ENCODE assay signal across 1 cellular context in genomic region chr15:88491158-88491557, GRCh38.
TF ChIP-seq lines count a peak whose summit lies in the region.

No MANE protein-coding gene starts in this region.

TF ChIP-seq in H1, 55 proteins besides CTCF, POLR2A, EP300 and RAD21:
- no peak for TF ChIP-seq KDM1A (IDR thresholded peaks at IDR 0.05; ENCODE audit: borderline replicate concordance, low read length)
- no peak for TF ChIP-seq CHD2 (IDR thresholded peaks at IDR 0.05; ENCODE audit: low read length)
- no peak for TF ChIP-seq SIRT6 (IDR thresholded peaks at IDR 0.05; ENCODE audit: low read length)
- no peak for TF ChIP-seq CEBPB (IDR thresholded peaks at IDR 0.05; ENCODE audit: low read depth, low read length)
- no peak for TF ChIP-seq POLR2AphosphoS5 (IDR thresholded peaks at IDR 0.05; ENCODE audit: low read depth, low read length)
- no peak for TF ChIP-seq ATF2 (IDR thresholded peaks at IDR 0.05; ENCODE audit: low read length)
- no peak for TF ChIP-seq CHD1 (IDR thresholded peaks at IDR 0.05; ENCODE audit: low read depth, low read length)
- TF ChIP-seq TAF7 (optimal IDR thresholded peaks at IDR 0.05; ENCODE audit: borderline replicate concordance, low read depth, low read length) = no peak
- TF ChIP-seq NRF1 (IDR thresholded peaks at IDR 0.05; ENCODE audit: low read depth, low read length) = no peak
- no peak for TF ChIP-seq SRF (IDR thresholded peaks at IDR 0.05; ENCODE audit: low read depth, low read length)
- TF ChIP-seq RBBP5 (IDR thresholded peaks at IDR 0.05; ENCODE audit: borderline replicate concordance, low read depth, low read length) = no peak
- TF ChIP-seq SP4 (IDR thresholded peaks at IDR 0.05; ENCODE audit: low read length) = no peak
